Comparison of ENCODE assay signal across 1 cellular context in genomic region chr18:49055787-49056186, GRCh38.
TF ChIP-seq lines count a peak whose summit lies in the region.

No MANE protein-coding gene starts in this region.

TF ChIP-seq in GM12878, 131 proteins besides CTCF, POLR2A, EP300 and RAD21 (continued from another document):
- TF ChIP-seq HSF1 (IDR thresholded peaks at IDR 0.05; ENCODE audit: low read depth, low read length) (no peak), JUND (IDR thresholded peaks at IDR 0.05; ENCODE audit: low read depth, low read length) (no peak), GATAD2B (conservative IDR thresholded peaks at IDR 0.05; ENCODE audit: low read depth) (0 out of 2 replicates have a peak, but pooled peaks have one; percentile 37), GABPA (IDR thresholded peaks at IDR 0.05; ENCODE audit: low read depth) (no peak), BCL11A (IDR thresholded peaks at IDR 0.05; ENCODE audit: low read depth, low read length) (peak; percentile 51; the same call in 1 of the 2 replicates), IRF4 (IDR thresholded peaks at IDR 0.05; ENCODE audit: low read depth, low read length) (peak; percentile 46; the same call in 1 of the 2 replicates), POLR2AphosphoS2 (IDR thresholded peaks at IDR 0.05; ENCODE audit: low read depth, low read length) (no peak), HDAC2 (IDR thresholded peaks at IDR 0.05) (no peak), CEBPB (IDR thresholded peaks at IDR 0.05; ENCODE audit: borderline replicate concordance in 1 of 2, low read depth in 2 of 2, low read length in 2 of 2) (no peak), EED (IDR thresholded peaks at IDR 0.05; ENCODE audit: low read depth) (no peak), IKZF1 (conservative IDR thresholded peaks at IDR 0.05) (peak; percentile 51), EZH2 (IDR thresholded peaks at IDR 0.05; ENCODE audit: borderline replicate concordance, control insufficient read depth, low read depth, low read length) (no peak), SUZ12 (IDR thresholded peaks at IDR 0.05; ENCODE audit: unreplicated experiment) (no peak), IRF5 (IDR thresholded peaks at IDR 0.05; ENCODE audit: borderline replicate concordance) (no peak), RB1 (IDR thresholded peaks at IDR 0.05; ENCODE audit: borderline replicate concordance) (no peak), RELB (IDR thresholded peaks at IDR 0.05; ENCODE audit: low read depth) (peak; percentile 27; the same call in 1 of the 2 replicates), CHD1 (IDR thresholded peaks at IDR 0.05; ENCODE audit: low read depth, low read length) (no peak), ZBED1 (IDR thresholded peaks at IDR 0.05; ENCODE audit: borderline replicate concordance) (no peak), SMAD1 (IDR thresholded peaks at IDR 0.05; ENCODE audit: low read depth, partially characterized antibody) (no peak), PKNOX1 (IDR thresholded peaks at IDR 0.05) (no peak), ZNF24 (IDR thresholded peaks at IDR 0.05) (no peak), CHD2 (IDR thresholded peaks at IDR 0.05; ENCODE audit: borderline replicate concordance, low read depth, low read length) (0 out of 2 replicates have a peak, but pooled peaks have one; percentile 19), TAF1 (IDR thresholded peaks at IDR 0.05; ENCODE audit: borderline replicate concordance, low read depth, low read length) (no peak), CEBPZ (IDR thresholded peaks at IDR 0.05; ENCODE audit: low read depth, low read length) (no peak), BACH1 (IDR thresholded peaks at IDR 0.05; ENCODE audit: borderline replicate concordance) (no peak), USF1 (IDR thresholded peaks at IDR 0.05; ENCODE audit: borderline replicate concordance, extremely low read length, insufficient read depth, low read depth, low read length) (peak; percentile 77), POLR2AphosphoS5 (IDR thresholded peaks at IDR 0.05; ENCODE audit: low read length) (no peak), ASH2L (IDR thresholded peaks at IDR 0.05; ENCODE audit: borderline replicate concordance, low read depth) (no peak), NFYA (IDR thresholded peaks at IDR 0.05; ENCODE audit: borderline replicate concordance, low read depth, low read length) (no peak), ZNF622 (IDR thresholded peaks at IDR 0.05) (no peak), ZBTB40 (IDR thresholded peaks at IDR 0.05; ENCODE audit: borderline replicate concordance) (no peak), RBBP5 (conservative IDR thresholded peaks at IDR 0.05) (no peak), ZZZ3 (IDR thresholded peaks at IDR 0.05; ENCODE audit: control insufficient read depth, insufficient read length, low read depth) (no peak), TCF12 (IDR thresholded peaks at IDR 0.05; ENCODE audit: low read depth, low read length) (peak; percentile 87), NR2C2 (IDR thresholded peaks at IDR 0.05; ENCODE audit: borderline replicate concordance, control insufficient read depth, insufficient read length, low read depth) (no peak), SMC3 (IDR thresholded peaks at IDR 0.05; ENCODE audit: borderline replicate concordance, low read length) (no peak), IKZF2 (IDR thresholded peaks at IDR 0.05) (peak; percentile 36 to 43; a peak in 2 of 4 replicates), PAX5 (IDR thresholded peaks at IDR 0.05; ENCODE audit: borderline replicate concordance, low read depth, low read length) (peak; percentile 52; the same call in 1 of the 2 replicates), RFX5 (IDR thresholded peaks at IDR 0.05; ENCODE audit: low read depth, low read length) (no peak), SMAD5 (IDR thresholded peaks at IDR 0.05; ENCODE audit: low read depth) (no peak), BHLHE40 (IDR thresholded peaks at IDR 0.05; ENCODE audit: borderline replicate concordance in 1 of 2, low read depth in 2 of 2, low read length in 1 of 2) (peak; percentile 83 to 85), MEF2B (IDR thresholded peaks at IDR 0.05; ENCODE audit: partially characterized antibody, poor library complexity, severe bottlenecking) (no peak), BRCA1 (IDR thresholded peaks at IDR 0.05; ENCODE audit: low read depth, low read length) (no peak)
